11 cellular contexts compared by ENCODE assay signal in genomic region chr5:96396878-96397277, GRCh38. TPM values are rescaled to one million over a fixed set of nuclear protein-coding genes. Genes with fewer than 3 reads are reported as not detected.
"Had no signal": no experiment of that assay in that cellular context is flagged by ENCODE, and none has a peak within 500 bp of the region (broad histone marks: within the 10 kb centered on the region; RNA-seq: fewer than 3 reads in every experiment).

No MANE protein-coding gene starts in this region.

- H3K4me3 ChIP-seq: GM23248, HAP-1 had no signal

- FAIRE-seq: HepG2 had no signal

- DNase-seq: GM23248, GOT3, H7, HFFc6, KBM-7 had no signal

- H3K9me3 ChIP-seq: HAP-1 had no signal

- H3K36me3 ChIP-seq: HAP-1 had no signal

- H2AFZ ChIP-seq: GM23248 had no signal

- H3K9ac ChIP-seq: GM23248 had no signal

- ATAC-seq: HCT116, HepG2 had no signal

- H3K4me1 ChIP-seq: HAP-1 had no signal

- H3K27ac ChIP-seq: GM23248, HL-60 had no signal

RNA-seq across cellular contexts. Expression of gene PCSK1, which starts 36.2 kb away (rescaled TPM):
- total RNA-seq: H4, HepG2, HFFc6 had no signal
- polyA plus RNA-seq: HepG2, IgD-negative memory B cell had no signal
